2 cellular contexts compared by ENCODE assay signal in genomic region chr1:1293618-1294249, GRCh38.
TF ChIP-seq lines count a peak whose summit lies in the region.

No MANE protein-coding gene starts in this region.

TF ChIP-seq in HepG2, 621 proteins besides CTCF, POLR2A, EP300 and RAD21:
- TF ChIP-seq RBFOX2 (IDR thresholded peaks at IDR 0.05; ENCODE audit: low read depth, low read length): 0 out of 2 replicates have a peak, but pooled peaks have one; percentile 13
- no peak for TF ChIP-seq EEA1 (CRISPR knock-in tag; IDR thresholded peaks at IDR 0.05; ENCODE audit: borderline replicate concordance)

TF ChIP-seq in WTC11, 78 proteins besides CTCF, POLR2A, EP300 and RAD21:
- TF ChIP-seq GRHL2 (CRISPR knock-in tag; IDR thresholded peaks at IDR 0.05; ENCODE audit: insufficient replicate concordance, severe bottlenecking) (no peak), SP1 (CRISPR knock-in tag; conservative IDR thresholded peaks at IDR 0.05) (peak; percentile 37; the same call in 1 of the 2 replicates)
